ENCODE assay signal across 11 cellular contexts in the genomic region with DNA sequence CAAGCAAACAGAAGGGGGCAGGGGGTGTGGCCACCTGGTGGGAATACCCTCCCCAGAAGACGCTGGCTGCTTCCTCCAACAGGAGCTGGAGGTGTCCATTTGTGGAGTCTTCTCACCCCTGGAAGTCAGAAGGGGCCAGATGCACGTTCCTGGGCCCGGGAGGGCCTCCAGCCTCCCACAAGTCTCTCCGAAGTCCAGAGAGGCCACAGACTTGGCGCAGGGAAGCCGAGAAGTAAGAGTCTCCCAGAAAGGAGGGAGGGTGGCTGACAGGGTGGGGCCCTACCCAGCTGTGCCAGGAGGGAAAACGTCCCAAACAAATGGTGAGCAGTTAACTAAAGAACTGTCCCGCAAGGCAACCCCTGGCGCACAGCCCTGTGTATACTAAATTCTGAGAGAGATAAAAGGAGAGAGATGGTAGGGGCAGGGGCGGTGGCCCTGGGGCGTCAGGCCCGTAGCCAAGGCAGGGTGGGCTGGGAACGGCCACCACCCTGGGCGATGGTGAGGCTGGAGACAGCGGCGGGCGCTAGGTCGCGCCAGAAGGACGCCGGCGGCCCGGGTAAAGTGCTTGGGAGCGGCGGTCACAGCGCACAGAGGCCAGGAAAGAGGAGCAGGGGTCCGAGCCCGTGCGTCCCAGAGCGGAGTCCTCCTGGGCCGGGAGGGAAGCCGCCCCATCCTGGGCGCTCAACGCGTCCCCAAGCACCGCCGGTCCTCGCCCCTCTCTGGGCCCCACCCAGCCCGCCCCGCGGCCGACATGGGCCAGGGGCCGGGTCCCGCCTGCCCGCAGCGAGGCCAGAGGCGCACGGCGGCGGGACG. TPM values are rescaled to one million over a fixed set of nuclear protein-coding genes. Genes with fewer than 3 reads are reported as not detected.
DNase-seq lines count a peak whose midpoint lies in the region; ATAC-seq, FAIRE-seq and TF ChIP-seq lines count a peak whose summit lies in the region.
"Had no signal": no experiment of that assay in that cellular context is flagged by ENCODE, and none has a peak within 500 bp of the region (broad histone marks: within the 10 kb centered on the region; RNA-seq: fewer than 3 reads in every experiment).

No MANE protein-coding gene starts in this region.

- peaks cover 37% of the 10 kb centered on the region for H3K27me3 Mint-ChIP-seq in central memory CD8-positive, alpha-beta T cell
- peaks cover 11 to 26% (median 15%) of the 10 kb centered on the region in 5 donors for H3K27me3 Mint-ChIP-seq in naive thymus-derived CD8-positive, alpha-beta T cell

- H3K4me1 Mint-ChIP-seq in central memory CD8-positive, alpha-beta T cell = peaks cover 21% of the 10 kb centered on the region
- peaks cover 14 to 30% (median 28%) of the 10 kb centered on the region in 4 donors for H3K4me1 Mint-ChIP-seq in naive thymus-derived CD8-positive, alpha-beta T cell

- FAIRE-seq in A549 (lab: Jason Lieb, UNC) = no peak
- FAIRE-seq in H54 (lab: Jason Lieb, UNC) = no peak
- FAIRE-seq: D721Med had no signal

- H3K27ac Mint-ChIP-seq in central memory CD8-positive, alpha-beta T cell (ENCODE audit: low read depth) = no peak overlapping the region
- peak overlapping the region in 1 of 10 donors; percentile 37 for H3K27ac Mint-ChIP-seq in naive thymus-derived CD8-positive, alpha-beta T cell

- POLR2A ChIA-PET in A549 (lab: Yijun Ruan, JAX) (no interaction called here), HCT116 (lab: Charles Lee) (interaction anchor here (0.8 kb wide), 1 partner anchor 26 kb away, joined by 3 read pairs; no protein-coding TSS in a partner anchor)
- POLR2A ChIA-PET in naive thymus-derived CD8-positive, alpha-beta T cell (lab: Charles Lee) = no interaction called here

- DNase-seq in A549 (ENCODE audit: low read depth in 1 of 2, low spot score in 1 of 2) = no peak
- DNase-seq in HCT116 (ENCODE audit: low read depth, low spot score) = no peak
- no peak for DNase-seq in central memory CD8-positive, alpha-beta T cell (ENCODE audit: low spot score in 2 of 2)
- no peak for DNase-seq in naive thymus-derived CD8-positive, alpha-beta T cell
- no peak for DNase-seq in activated CD8-positive, alpha-beta memory T cell treated with anti-CD3 and anti-CD28 coated beads, Interleukin-2, amount 50 U/mL, for 4 hours
- no peak for DNase-seq in H54 (ENCODE audit: insufficient read length, low spot score)
- no peak for DNase-seq in activated CD4-positive, alpha-beta T cell treated with anti-CD3 and anti-CD28 coated beads for 4 hours

- no peak overlapping the region for H2AFZ ChIP-seq in HCT116 (ENCODE audit: low read depth, low read length, poor library complexity, severe bottlenecking)

- peak overlapping the region; percentile 48 to 82; a peak in 5 of 6 replicates for H3K27ac ChIP-seq in A549
- peak overlapping the region; percentile 15; the same call in 1 of the 2 replicates for H3K27ac ChIP-seq in HCT116 (ENCODE audit: low read depth, low read length)
- H3K27ac ChIP-seq: KMS-11, right lobe of liver had no signal

- CTCF ChIA-PET in A549 (lab: Yijun Ruan, JAX) (interaction anchor here (1.1 to 2.5 kb wide), 2 partner anchors 26 to 145 kb away, joined by 3 to 7 read pairs; a partner anchor contains a TSS), HCT116 (lab: Charles Lee) (interaction anchor here (0.8 kb wide), 1 partner anchor 66 kb away, joined by 3 read pairs; no protein-coding TSS in a partner anchor)

- H3K79me2 ChIP-seq in HCT116 (ENCODE audit: insufficient read depth, low read length) = no peaks in the 10 kb centered on the region

- H3K9me3 ChIP-seq in A549 (no peaks in the 10 kb centered on the region), HCT116 (ENCODE audit: control insufficient read depth in 1 of 2, insufficient read depth in 1 of 2, low read depth in 1 of 2, low read length in 2 of 2) (no peaks in the 10 kb centered on the region)
- H3K9me3 ChIP-seq: right lobe of liver had no signal

- peak overlapping the region; percentile 61 for H3K4me3 Mint-ChIP-seq in central memory CD8-positive, alpha-beta T cell
- H3K4me3 Mint-ChIP-seq in naive thymus-derived CD8-positive, alpha-beta T cell = peak overlapping the region; percentile 43 to 80 (median 72)

- H3K36me3 Mint-ChIP-seq in central memory CD8-positive, alpha-beta T cell (ENCODE audit: insufficient read depth) = peaks cover 1% of the 10 kb centered on the region
- peaks cover 0 to 7% (median 5%) of the 10 kb centered on the region in 3 donors for H3K36me3 Mint-ChIP-seq in naive thymus-derived CD8-positive, alpha-beta T cell

- H3K9me3 Mint-ChIP-seq in central memory CD8-positive, alpha-beta T cell = no peaks in the 10 kb centered on the region
- H3K9me3 Mint-ChIP-seq in naive thymus-derived CD8-positive, alpha-beta T cell = peaks cover 0 to 2% (median 0%) of the 10 kb centered on the region in 9 donors

- TF ChIP-seq EP300 in A549 (IDR thresholded peaks at IDR 0.05) = no peak

- intact Hi-C loops in HCT116 (cut with micrococcal nuclease) = no loop called here

- peak overlapping the region; percentile 17; the same call in 1 of the 2 replicates for H3K9ac ChIP-seq in HCT116 (ENCODE audit: low read length)
- H3K9ac ChIP-seq: KMS-11 had no signal

- H3K9me2 ChIP-seq in HCT116 (ENCODE audit: insufficient read depth) = no peaks in the 10 kb centered on the region

- WGBS in A549 (ENCODE audit: missing lambda C conversion rate) = 12% methylated on average over 3 of the region's 51 CpGs

- no peaks in the 10 kb centered on the region for H3K36me3 ChIP-seq in HCT116 (ENCODE audit: control insufficient read depth in 1 of 2, insufficient read depth in 2 of 2, low read length in 2 of 2)
- H3K36me3 ChIP-seq: right lobe of liver had no signal

- RAD21 ChIA-PET in HCT116 (lab: Charles Lee; ENCODE audit: low non-redundant PET in 1 of 2, low total read pairs in 2 of 2, uncharacterized antibody in 2 of 2, unreplicated experiment in 2 of 2) = no interaction called here

- ATAC-seq in A549 (peak; percentile 19 to 35; a peak in 4 of 6 replicates), HCT116 (peak; percentile 2; the same call in 1 of the 2 replicates), GM19467 (IDR thresholded peaks at IDR 0.05; ENCODE audit: unreplicated experiment) (no peak)
- no peak for ATAC-seq in central memory CD8-positive, alpha-beta T cell (replicated peaks; ENCODE audit: extremely low read depth, poor library complexity, severe bottlenecking)
- no peak for ATAC-seq in naive thymus-derived CD8-positive, alpha-beta T cell
- ATAC-seq: right lobe of liver had no signal

- TF ChIP-seq POLR2A in A549 (IDR thresholded peaks at IDR 0.05; ENCODE audit: low read length) (no peak), HCT116 (IDR thresholded peaks at IDR 0.05; ENCODE audit: borderline replicate concordance, extremely low read depth, insufficient read depth, insufficient read length) (no peak), H54 (IDR thresholded peaks at IDR 0.05; ENCODE audit: low read depth, low read length) (no peak)

- BruUV-seq in HCT116 (replicated peaks; lab: Mats Ljungman, UMichigan) = no TSS peak

- no peaks in the 10 kb centered on the region for H3K27me3 ChIP-seq in HCT116 (ENCODE audit: insufficient read depth, low read length)

- no peak for TF ChIP-seq RAD21 in A549 (conservative IDR thresholded peaks at IDR 0.05 in 1 of 2, IDR thresholded peaks at IDR 0.05 in 1 of 2)
- no peak for TF ChIP-seq RAD21 in HCT116 (IDR thresholded peaks at IDR 0.05; ENCODE audit: low read depth)

- peak overlapping the region; percentile 83 for H3K4me2 ChIP-seq in A549
- H3K4me2 ChIP-seq in HCT116 (ENCODE audit: low read length) = peak overlapping the region; percentile 62
- H3K4me2 ChIP-seq: KMS-11 had no signal

- peaks cover 14% of the 10 kb centered on the region for H3K4me1 ChIP-seq in A549
- peaks cover 12 to 23% of the 10 kb centered on the region in 2 experiments for H3K4me1 ChIP-seq in HCT116 (ENCODE audit: control insufficient read depth in 1 of 2, insufficient read depth in 2 of 2, low read length in 2 of 2)

- H3K4me3 ChIP-seq in A549 (peak overlapping the region; percentile 52), HCT116 (replicated peaks in 1 of 2; ENCODE audit: low read depth in 1 of 2, low read length in 2 of 2) (peak overlapping the region; percentile 20 to 40)
- H3K4me3 ChIP-seq: right lobe of liver had no signal

- no peaks in the 10 kb centered on the region for H4K20me1 ChIP-seq in HCT116 (ENCODE audit: insufficient read depth)

- TF ChIP-seq CTCF in A549 (IDR thresholded peaks at IDR 0.05) (no peak), HCT116 (IDR thresholded peaks at IDR 0.05 in 2 of 3, conservative IDR thresholded peaks at IDR 0.05 in 1 of 3; ENCODE audit: borderline replicate concordance in 1 of 3, insufficient read depth in 1 of 3, low read depth in 2 of 3, low read length in 2 of 3) (no peak)

RNA-seq across cellular contexts. Expression of a gene that starts 1.2 kb away (rescaled TPM):
- polyA plus RNA-seq in A549 (2011; rRNA removed) (0.17 and 0.21 TPM in 2 replicates), A549 (2017; fragmentation: RNase III; extraction: RNeasy Plus Mini Kit Qiagen cat#74134 plus additional on column Dnase treatment) (0.44 to 0.66 TPM (median 0.54 TPM) in 3 replicates)
- polyA plus RNA-seq in A549 (2012; cell fraction: cytosol; rRNA removed) = 0.30 and 0.47 TPM in 2 replicates
- 1.6 and 1.8 TPM in 2 replicates for polyA plus RNA-seq in A549 (2012; cell fraction: nucleus; rRNA removed)
- 0.19 and 0.54 TPM in 2 replicates for polyA minus RNA-seq in A549 (2011; rRNA and poly(A)+ RNA removed)
- total RNA-seq in HCT116 (2021; ENCODE audit: unreplicated experiment) = 6.1 TPM
- 5.0 and 6.3 TPM in 2 replicates for polyA plus RNA-seq in HCT116 (2012)
- under 1 TPM; 0.10 to 0.14 TPM for total RNA-seq in naive thymus-derived CD8-positive, alpha-beta T cell
- polyA plus RNA-seq in naive thymus-derived CD8-positive, alpha-beta T cell = under 1 TPM in 1 of 3 donors, not detected in 2; 0.06 TPM
- total RNA-seq: right lobe of liver had no signal

RNA-seq across cellular contexts. Expression of a gene that starts 20.4 kb away (rescaled TPM):
- polyA plus RNA-seq in A549 (2011; rRNA removed) (221 and 373 TPM in 2 replicates), A549 (2017; fragmentation: RNase III; extraction: RNeasy Plus Mini Kit Qiagen cat#74134 plus additional on column Dnase treatment) (374 to 377 TPM (median 375 TPM) in 3 replicates)
- 73.5 and 98.3 TPM in 2 replicates for polyA plus RNA-seq in A549 (2012; cell fraction: cytosol; rRNA removed)
- polyA plus RNA-seq in A549 (2012; cell fraction: nucleus; rRNA removed) = 13.1 and 21.3 TPM in 2 replicates
- 22.8 and 27.3 TPM in 2 replicates for polyA minus RNA-seq in A549 (2011; rRNA and poly(A)+ RNA removed)
- total RNA-seq in HCT116 (2021; ENCODE audit: unreplicated experiment) = 456 TPM
- polyA plus RNA-seq in HCT116 (2012) = 563 and 639 TPM in 2 replicates
- 100 to 1,000 TPM; 577 to 597 TPM for total RNA-seq in naive thymus-derived CD8-positive, alpha-beta T cell
- 100 to 1,000 TPM; 291 to 370 (median 306) TPM for polyA plus RNA-seq in naive thymus-derived CD8-positive, alpha-beta T cell

RNA-seq across cellular contexts. Expression of a gene that starts 27.0 kb away (rescaled TPM):
- polyA plus RNA-seq in A549 (2011; rRNA removed) = 11.3 and 17.9 TPM in 2 replicates
- polyA plus RNA-seq in A549 (2012; cell fraction: cytosol; rRNA removed) = 51.4 and 60.1 TPM in 2 replicates
- 287 and 554 TPM in 2 replicates for polyA plus RNA-seq in A549 (2012; cell fraction: nucleus; rRNA removed)
- polyA plus RNA-seq in A549 (2017; fragmentation: RNase III; extraction: RNeasy Plus Mini Kit Qiagen cat#74134 plus additional on column Dnase treatment) = 24.6 to 28.0 TPM (median 27.6 TPM) in 3 replicates
- 17.1 and 19.7 TPM in 2 replicates for polyA minus RNA-seq in A549 (2011; rRNA and poly(A)+ RNA removed)
- total RNA-seq in HCT116 (2021; ENCODE audit: unreplicated experiment) = 61.2 TPM
- polyA plus RNA-seq in HCT116 (2012) = 28.4 and 32.1 TPM in 2 replicates
- total RNA-seq in naive thymus-derived CD8-positive, alpha-beta T cell = under 1 TPM; 0.36 to 0.47 TPM
- not detected for polyA plus RNA-seq in naive thymus-derived CD8-positive, alpha-beta T cell

RNA-seq across cellular contexts. Expression of a gene that starts 56.8 kb away (rescaled TPM):
- polyA plus RNA-seq in A549 (2011; rRNA removed) (64.6 and 71.4 TPM in 2 replicates), A549 (2017; fragmentation: RNase III; extraction: RNeasy Plus Mini Kit Qiagen cat#74134 plus additional on column Dnase treatment) (63.9 to 97.2 TPM (median 84.6 TPM) in 3 replicates)
- 33.8 and 42.9 TPM in 2 replicates for polyA plus RNA-seq in A549 (2012; cell fraction: cytosol; rRNA removed)
- 22.6 and 29.9 TPM in 2 replicates for polyA plus RNA-seq in A549 (2012; cell fraction: nucleus; rRNA removed)
- 61.0 and 61.6 TPM in 2 replicates for polyA minus RNA-seq in A549 (2011; rRNA and poly(A)+ RNA removed)
- 70.9 TPM for total RNA-seq in HCT116 (2021; ENCODE audit: unreplicated experiment)
- polyA plus RNA-seq in HCT116 (2012) = 33.0 and 41.7 TPM in 2 replicates
- 10 to 100 TPM; 12.9 to 16.3 TPM for total RNA-seq in naive thymus-derived CD8-positive, alpha-beta T cell
- 10 to 100 TPM; 13.0 to 15.6 (median 14.1) TPM for polyA plus RNA-seq in naive thymus-derived CD8-positive, alpha-beta T cell

Comparison
In these comparisons a context has a peak if more than half of its experiments do, and no peak if none do; other contexts are left out.
1. ATAC-seq: peak in A549 (2 of 2) and HCT116 (single experiment); none in central memory CD8-positive, alpha-beta T cell (single experiment), naive thymus-derived CD8-positive, alpha-beta T cell (0 of 2) and GM19467 (single experiment).
2. RNA of a gene that starts 27.0 kb away (total RNA-seq): 61.2 TPM in HCT116 (single experiment); 0.36 to 0.47 TPM in naive thymus-derived CD8-positive, alpha-beta T cell; every median in the first group is over 10 times any median in the second.